11 cellular contexts compared by ENCODE assay signal in genomic region chr10:43263551-43264323, GRCh38. TPM values are rescaled to one million over a fixed set of nuclear protein-coding genes. Genes with fewer than 3 reads are reported as not detected.
A peak's percentile ranks its signal among the peaks of the same experiment; 100 is the strongest.
DNase-seq lines count a peak whose midpoint lies in the region; ATAC-seq, FAIRE-seq and TF ChIP-seq lines count a peak whose summit lies in the region.
"Had no signal": no experiment of that assay in that cellular context is flagged by ENCODE, and none has a peak within 500 bp of the region (broad histone marks: within the 10 kb centered on the region; RNA-seq: fewer than 3 reads in every experiment).

No MANE protein-coding gene starts in this region.

- H3K36me3 Mint-ChIP-seq in activated CD8-positive, alpha-beta T cell treated with anti-CD3 and anti-CD28 coated beads for 36 hours (ENCODE audit: low read depth), result no peaks in the 10 kb centered on the region

- CTCF ChIA-PET in activated CD8-positive, alpha-beta T cell treated with anti-CD3 and anti-CD28 coated beads for 36 hours (lab: Charles Lee), result interaction anchor here (1.1 to 2.3 kb wide), 2 partner anchors 84 to 85 kb away, joined by 3 to 6 read pairs; no protein-coding TSS in a partner anchor

- POLR2A ChIA-PET in activated CD8-positive, alpha-beta T cell treated with anti-CD3 and anti-CD28 coated beads for 36 hours (lab: Charles Lee), result no interaction called here

- no peak for TF ChIP-seq POLR2A in GM12891 (IDR thresholded peaks at IDR 0.05; ENCODE audit: low read depth, low read length)

- no peak overlapping the region for H3K27ac Mint-ChIP-seq in activated CD8-positive, alpha-beta T cell treated with anti-CD3 and anti-CD28 coated beads for 36 hours
- H3K27ac Mint-ChIP-seq: nephron had no signal

- no peaks in the 10 kb centered on the region for H3K9me3 Mint-ChIP-seq in activated CD8-positive, alpha-beta T cell treated with anti-CD3 and anti-CD28 coated beads for 36 hours
- H3K9me3 Mint-ChIP-seq: nephron had no signal

- DNase-seq in ACHN (peak; percentile 31), GM12891 (ENCODE audit: insufficient read length, low spot score) (peak; percentile 41), astrocyte of the cerebellum (ENCODE audit: low read depth) (no peak), left kidney (ENCODE audit: low read depth, low spot score) (peak; percentile 63), D721Med (ENCODE audit: insufficient read length, low spot score) (no peak), HUDEP-2 (lab: John Stamatoyannopoulos, UW; ENCODE audit: unreplicated experiment in 76 of 76) (no peak)
- no peak for DNase-seq in activated CD8-positive, alpha-beta T cell treated with anti-CD3 and anti-CD28 coated beads for 36 hours
- DNase-seq: HCEC 1CT; stimulated activated CD4-positive, alpha-beta T cell treated with anti-CD3 and anti-CD28 coated beads, Interleukin-4, amount 100 ng/mL, for 24 hours had no signal

- no peak for FAIRE-seq in GM12891 (lab: Jason Lieb, UNC)
- no peak for FAIRE-seq in D721Med (lab: Jason Lieb, UNC)

- H3K27me3 Mint-ChIP-seq in activated CD8-positive, alpha-beta T cell treated with anti-CD3 and anti-CD28 coated beads for 36 hours, result peaks cover 35% of the 10 kb centered on the region

- in situ Hi-C loops in ACHN (cut with HindIII; ENCODE audit: low pct_ligation_motif_present, low pct_unique_long_range_greater_than_20kb, low sequenced_read_pairs), result no loop called here
- in situ Hi-C loops in astrocyte of the cerebellum (cut with HindIII; ENCODE audit: low sequenced_read_pairs), result no loop called here

- H3K4me3 Mint-ChIP-seq in activated CD8-positive, alpha-beta T cell treated with anti-CD3 and anti-CD28 coated beads for 36 hours, result no peak overlapping the region
- H3K4me3 Mint-ChIP-seq: nephron had no signal

- ATAC-seq in activated CD8-positive, alpha-beta T cell treated with anti-CD3 and anti-CD28 coated beads for 36 hours, result no peak
- no peak for ATAC-seq in GM19328 (IDR thresholded peaks at IDR 0.05; ENCODE audit: unreplicated experiment)

- peaks cover 9% of the 10 kb centered on the region for H3K4me1 Mint-ChIP-seq in activated CD8-positive, alpha-beta T cell treated with anti-CD3 and anti-CD28 coated beads for 36 hours (ENCODE audit: low read depth)

- intact Hi-C loops in activated CD8-positive, alpha-beta T cell treated with anti-CD3 and anti-CD28 coated beads for 36 hours (cut with micrococcal nuclease), result no loop called here

- TF ChIP-seq CTCF in astrocyte of the cerebellum (IDR thresholded peaks at IDR 0.05; ENCODE audit: low read depth, low read length, missing control alignments) (peak; percentile 35), D721Med (IDR thresholded peaks at IDR 0.05; ENCODE audit: insufficient read depth, missing control alignments) (no peak)
- TF ChIP-seq CTCF in activated CD8-positive, alpha-beta T cell treated with anti-CD3 and anti-CD28 coated beads for 36 hours (IDR thresholded peaks at IDR 0.05), result no peak

- H3K4me3 ChIP-seq in astrocyte of the cerebellum (ENCODE audit: low read depth, low read length), result no peak overlapping the region

TF ChIP-seq in GM12891, 5 proteins besides CTCF, POLR2A, EP300 and RAD21:
- TF ChIP-seq TAF1 (IDR thresholded peaks at IDR 0.05; ENCODE audit: low read depth, low read length) (no peak), SPI1 (IDR thresholded peaks at IDR 0.05; ENCODE audit: low read depth, low read length) (no peak), POLR2AphosphoS5 (IDR thresholded peaks at IDR 0.05; ENCODE audit: low read depth, low read length) (no peak), PAX5 (IDR thresholded peaks at IDR 0.05; ENCODE audit: insufficient read depth, low read length, severe bottlenecking) (no peak), POU2F2 (IDR thresholded peaks at IDR 0.05; ENCODE audit: low read depth, low read length) (no peak)
TF ChIP-seq in GM12891: peak in this region for 0.

RNA-seq across cellular contexts. Expression of gene RASGEF1A, which starts 3.1 kb away (rescaled TPM):
- 0.50 TPM for polyA plus RNA-seq in GM12891 (2012; ENCODE audit: low read depth, missing spikeins)
- total RNA-seq in activated CD8-positive, alpha-beta T cell treated with anti-CD3 and anti-CD28 coated beads for 36 hours, result 1 to 10 TPM; 1.2 to 1.5 TPM

Comparison
In these comparisons a context has a peak if more than half of its experiments do, and no peak if none do; other contexts are left out.
1. DNase-seq: peak in ACHN (single experiment), GM12891 (single experiment) and left kidney (single experiment); none in astrocyte of the cerebellum (single experiment), activated CD8-positive, alpha-beta T cell treated with anti-CD3 and anti-CD28 coated beads for 36 hours (single experiment), D721Med (single experiment) and HUDEP-2 (0 of 76).